ENCODE assay signal across 8 cellular contexts in the genomic region with DNA sequence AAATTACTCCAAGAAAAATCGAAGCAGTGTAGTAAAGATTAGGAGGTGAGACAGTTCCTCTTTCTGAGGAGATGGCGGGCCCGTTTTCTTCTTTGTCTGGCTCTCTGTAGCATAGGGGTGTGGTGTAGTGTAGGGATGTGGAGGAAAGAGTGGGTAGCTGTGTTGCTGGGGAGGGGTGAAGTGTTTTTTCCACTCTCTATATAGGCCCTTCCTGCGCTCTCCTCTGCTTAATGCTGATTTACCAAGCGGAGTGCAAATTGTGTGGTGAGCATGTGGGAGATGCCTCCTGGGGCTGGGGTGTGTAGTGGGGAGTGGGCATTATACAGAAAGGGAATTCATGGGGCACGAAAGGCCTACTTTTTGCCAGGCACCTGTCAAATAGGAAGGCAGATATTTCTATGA.
DNase-seq lines count a peak whose midpoint lies in the region; ATAC-seq and TF ChIP-seq lines count a peak whose summit lies in the region.

No MANE protein-coding gene starts in this region.

- peaks cover 48% of the 10 kb centered on the region for H3K36me3 Mint-ChIP-seq in activated CD8-positive, alpha-beta T cell treated with anti-CD3 and anti-CD28 coated beads, Interleukin-2, amount 10 ng/mL, durations not matched to agents 7 days and 5 days (ENCODE audit: low read depth)
- H3K36me3 Mint-ChIP-seq in neural progenitor cell, result peaks cover 11% of the 10 kb centered on the region

- H3K79me2 ChIP-seq in neural progenitor cell (ENCODE audit: low read depth) (peaks cover 3% of the 10 kb centered on the region), osteoblast (ENCODE audit: insufficient read depth, low read length) (no peaks in the 10 kb centered on the region)

- H3K9me3 ChIP-seq in neural progenitor cell (ENCODE audit: low read depth) (no peaks in the 10 kb centered on the region), osteoblast (ENCODE audit: low read depth, low read length) (no peaks in the 10 kb centered on the region)

- H3K4me3 Mint-ChIP-seq in activated CD8-positive, alpha-beta T cell treated with anti-CD3 and anti-CD28 coated beads, Interleukin-2, amount 10 ng/mL, durations not matched to agents 7 days and 5 days, result peak overlapping the region; percentile 79
- H3K4me3 Mint-ChIP-seq in neural progenitor cell, result no peak overlapping the region

- H3F3A ChIP-seq in neural progenitor cell (ENCODE audit: low read depth), result no peaks in the 10 kb centered on the region

- H3K4me3 ChIP-seq in GM12875 (ENCODE audit: low read depth, low read length) (peak overlapping the region; percentile 52), neural progenitor cell (no peak overlapping the region), osteoblast (ENCODE audit: insufficient read depth, low read length) (no peak overlapping the region)

- H3K36me3 ChIP-seq in neural progenitor cell (no peaks in the 10 kb centered on the region), osteoblast (ENCODE audit: insufficient read depth, low read length) (no peaks in the 10 kb centered on the region)

- H3K9me3 Mint-ChIP-seq in activated CD8-positive, alpha-beta T cell treated with anti-CD3 and anti-CD28 coated beads, Interleukin-2, amount 10 ng/mL, durations not matched to agents 7 days and 5 days (ENCODE audit: insufficient read depth), result no peaks in the 10 kb centered on the region
- no peaks in the 10 kb centered on the region for H3K9me3 Mint-ChIP-seq in neural progenitor cell

- H3K27ac ChIP-seq in neural progenitor cell (no peak overlapping the region), osteoblast (ENCODE audit: low read depth, low read length) (no peak overlapping the region)

- H2AFZ ChIP-seq in neural progenitor cell (replicated peaks) (no peak overlapping the region), osteoblast (ENCODE audit: low read length) (no peak overlapping the region)

- CTCF ChIA-PET in activated CD8-positive, alpha-beta T cell treated with anti-CD3 and anti-CD28 coated beads, Interleukin-2, amount 10 ng/mL, durations not matched to agents 7 days and 5 days (lab: Charles Lee), result interaction anchor here (0.8 to 4.0 kb wide), 7 partner anchors 20 to 165 kb away, joined by 3 to 30 read pairs (median 7); partner anchors contain the start of genes RPL39L and ST6GAL1

- POLR2A ChIA-PET in activated CD8-positive, alpha-beta T cell treated with anti-CD3 and anti-CD28 coated beads, Interleukin-2, amount 10 ng/mL, durations not matched to agents 7 days and 5 days (lab: Charles Lee), result interaction anchor here (0.5 to 7.0 kb wide), 16 partner anchors 12 to 1088 kb away, joined by 3 to 69 read pairs (median 5); partner anchors contain the start of genes EIF4A2 and RPL39L

- H3K27me3 ChIP-seq in neural progenitor cell (no peaks in the 10 kb centered on the region), osteoblast (ENCODE audit: insufficient read depth, low read length) (no peaks in the 10 kb centered on the region)

- TF ChIP-seq CTCF in GM12875 (IDR thresholded peaks at IDR 0.05; ENCODE audit: borderline replicate concordance, insufficient read depth, low read depth, low read length) (no peak), neural progenitor cell (IDR thresholded peaks at IDR 0.05) (no peak), osteoblast (IDR thresholded peaks at IDR 0.05; ENCODE audit: extremely low read depth, low read depth, low read length) (no peak)

- H3K4me1 ChIP-seq in neural progenitor cell (peaks cover 7% of the 10 kb centered on the region), osteoblast (ENCODE audit: insufficient read depth, low read length) (no peaks in the 10 kb centered on the region)

- no peaks in the 10 kb centered on the region for H4K20me1 ChIP-seq in neural progenitor cell (ENCODE audit: low read depth)
- no peaks in the 10 kb centered on the region for H4K20me1 ChIP-seq in osteoblast (ENCODE audit: insufficient read depth, low read length)

- H3K4me2 ChIP-seq in neural progenitor cell (no peak overlapping the region), osteoblast (ENCODE audit: insufficient read depth, low read length) (no peak overlapping the region)

- no peak overlapping the region for H3K9ac ChIP-seq in neural progenitor cell

- H3K27ac Mint-ChIP-seq in activated CD8-positive, alpha-beta T cell treated with anti-CD3 and anti-CD28 coated beads, Interleukin-2, amount 10 ng/mL, durations not matched to agents 7 days and 5 days, result peak overlapping the region; percentile 90
- peak overlapping the region; percentile 7 for H3K27ac Mint-ChIP-seq in neural progenitor cell

- ATAC-seq in HG02885 (IDR thresholded peaks at IDR 0.05; ENCODE audit: poor library complexity, unreplicated experiment), result peak; percentile 50
- peak; percentile 56 for ATAC-seq in activated CD8-positive, alpha-beta T cell treated with anti-CD3 and anti-CD28 coated beads, Interleukin-2, amount 10 ng/mL, durations not matched to agents 7 days and 5 days
- no peak for ATAC-seq in HG03457 (IDR thresholded peaks at IDR 0.05; ENCODE audit: unreplicated experiment)

- peaks cover 62% of the 10 kb centered on the region for H3K4me1 Mint-ChIP-seq in activated CD8-positive, alpha-beta T cell treated with anti-CD3 and anti-CD28 coated beads, Interleukin-2, amount 10 ng/mL, durations not matched to agents 7 days and 5 days (ENCODE audit: low read depth)
- peaks cover 9% of the 10 kb centered on the region for H3K4me1 Mint-ChIP-seq in neural progenitor cell

- DNase-seq in activated CD8-positive, alpha-beta T cell treated with anti-CD3 and anti-CD28 coated beads, Interleukin-2, amount 10 ng/mL, durations not matched to agents 7 days and 5 days, result peak; percentile 64
- no peak for DNase-seq in neural progenitor cell (ENCODE audit: low spot score)
- no peak for DNase-seq in osteoblast (ENCODE audit: insufficient read length, low spot score, missing footprints)
- DNase-seq in KG1 (lab: John Stamatoyannopoulos, UW), result no peak
- no peak for DNase-seq in islet precursor cell

- H3K27me3 Mint-ChIP-seq in activated CD8-positive, alpha-beta T cell treated with anti-CD3 and anti-CD28 coated beads, Interleukin-2, amount 10 ng/mL, durations not matched to agents 7 days and 5 days (ENCODE audit: low read depth), result no peaks in the 10 kb centered on the region
- H3K27me3 Mint-ChIP-seq in neural progenitor cell (ENCODE audit: insufficient read depth, low read depth), result no peaks in the 10 kb centered on the region
